In the genomic region with DNA sequence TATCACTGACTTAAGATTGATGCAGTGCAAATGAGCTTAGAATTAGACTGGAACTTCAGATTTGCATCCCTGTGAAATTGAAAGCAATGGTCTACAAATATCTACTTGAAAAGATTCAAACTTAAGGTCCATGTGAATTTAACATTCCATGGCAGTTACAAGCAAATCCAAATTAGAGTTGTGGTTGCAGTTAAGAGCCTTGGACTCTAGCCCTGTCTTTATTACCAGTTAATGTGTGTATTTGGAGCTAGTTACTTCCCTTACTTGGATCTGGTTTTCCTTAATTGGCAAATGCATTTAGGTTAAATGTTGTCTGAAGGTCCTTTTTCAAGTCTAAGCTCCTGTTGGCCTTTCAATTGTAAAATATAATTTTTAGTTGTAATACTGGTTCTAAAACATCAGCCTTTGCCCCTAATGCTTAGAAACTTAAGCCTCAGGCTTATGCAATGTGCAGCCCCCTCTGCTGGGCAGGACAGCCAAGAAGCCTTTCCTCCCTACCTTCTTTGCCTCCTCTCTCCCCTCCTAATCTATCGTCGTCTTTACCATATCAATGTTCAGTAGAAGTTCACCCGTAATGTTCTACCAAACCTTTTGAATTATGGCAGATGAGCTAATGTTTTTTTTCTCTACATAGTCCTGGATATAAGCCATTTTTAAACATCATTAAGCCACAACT, we compare ENCODE assay signal across 16 cellular contexts. TPM values are rescaled to one million over a fixed set of nuclear protein-coding genes. Genes with fewer than 3 reads are reported as not detected.
DNase-seq lines count a peak whose midpoint lies in the region; TF ChIP-seq lines count a peak whose summit lies in the region.
"Had no signal": no experiment of that assay in that cellular context is flagged by ENCODE, and none has a peak within 500 bp of the region (broad histone marks: within the 10 kb centered on the region; RNA-seq: fewer than 3 reads in every experiment).

No MANE protein-coding gene starts in this region.

- TF ChIP-seq CTCF in A673 (conservative IDR thresholded peaks at IDR 0.05; ENCODE audit: low read depth, low read length): peak; percentile 46
- TF ChIP-seq CTCF in GM12865 (IDR thresholded peaks at IDR 0.05; ENCODE audit: insufficient read depth, low read depth, low read length, missing control alignments): peak; percentile 6
- peak; percentile 24; the same call in 1 of the 2 replicates for TF ChIP-seq CTCF in SK-N-SH (IDR thresholded peaks at IDR 0.05)
- peak; percentile 11 for TF ChIP-seq CTCF in fibroblast of mammary gland (conservative IDR thresholded peaks at IDR 0.05; ENCODE audit: control insufficient read depth, insufficient read depth, low read depth, low read length)
- TF ChIP-seq CTCF in vagina (IDR thresholded peaks at IDR 0.05): no peak

- 84% methylated on average over 3 of the region's 3 CpGs for WGBS in SK-N-SH (ENCODE audit: low lambda C conversion rate)

- H3K9me3 ChIP-seq in A673 (ENCODE audit: low read depth, low read length, poor library complexity, severe bottlenecking) (peaks cover 1% of the 10 kb centered on the region), SK-N-SH (peaks cover 14% of the 10 kb centered on the region), vagina (peaks cover 2% of the 10 kb centered on the region)
- H3K9me3 ChIP-seq: transverse colon had no signal

- no peaks in the 10 kb centered on the region for H3K9me2 ChIP-seq in SK-N-SH

- H3F3A ChIP-seq in SK-N-SH (replicated peaks; ENCODE audit: insufficient read depth): peaks cover 14% of the 10 kb centered on the region

- no peak overlapping the region for H3K9ac ChIP-seq in SK-N-SH

- H3K4me1 ChIP-seq in A673 (ENCODE audit: insufficient read depth, low read length, poor library complexity, severe bottlenecking): no peaks in the 10 kb centered on the region
- H3K4me1 ChIP-seq in SK-N-SH (ENCODE audit: control insufficient read depth in 1 of 2, insufficient read depth in 2 of 2, low read depth in 1 of 2, low read length in 1 of 2): peaks cover 0 to 6% of the 10 kb centered on the region in 2 experiments; a peak in 1 of 4 replicates
- H3K4me1 ChIP-seq in vagina: no peaks in the 10 kb centered on the region
- H3K4me1 ChIP-seq: transverse colon had no signal

- H3K4me3 ChIP-seq in A673 (ENCODE audit: low read depth, low read length, poor library complexity, severe bottlenecking) (no peak overlapping the region), GM12865 (ENCODE audit: low read depth, low read length) (no peak overlapping the region), SK-N-SH (ENCODE audit: low read depth in 2 of 2, low read length in 1 of 2) (no peak overlapping the region), fibroblast of mammary gland (ENCODE audit: control insufficient read depth, low read depth, low read length) (no peak overlapping the region), vagina (no peak overlapping the region)
- H3K4me3 ChIP-seq: smooth muscle cell, transverse colon had no signal

- TF ChIP-seq RAD21 in SK-N-SH (IDR thresholded peaks at IDR 0.05; ENCODE audit: low read length): no peak

- H4K20me1 ChIP-seq in SK-N-SH (ENCODE audit: insufficient read depth): no peaks in the 10 kb centered on the region

- POLR2A ChIA-PET in A673 (lab: Charles Lee; ENCODE audit: low non-redundant PET): no interaction called here
- POLR2A ChIA-PET in SK-N-SH (lab: Yijun Ruan, JAX): no interaction called here

- intact Hi-C loops in A673 (cut with micrococcal nuclease; ENCODE audit: unreplicated experiment) (no loop called here), vagina (cut with DNase I) (no loop called here)

- H3K27me3 ChIP-seq in A673 (replicated peaks; ENCODE audit: insufficient read depth, low read depth, low read length, poor library complexity): no peaks in the 10 kb centered on the region
- no peaks in the 10 kb centered on the region for H3K27me3 ChIP-seq in SK-N-SH (ENCODE audit: insufficient read depth)
- H3K27me3 ChIP-seq in vagina: no peaks in the 10 kb centered on the region
- H3K27me3 ChIP-seq: transverse colon had no signal

- DNase-seq in A673 (ENCODE audit: low spot score) (no peak), GM12865 (ENCODE audit: low read depth) (no peak), SK-N-SH (no peak), fibroblast of mammary gland (ENCODE audit: low read depth) (no peak), vagina (ENCODE audit: extremely low spot score in 2 of 2) (no peak), RPMI8226 (no peak), GDM1 (lab: John Stamatoyannopoulos, UW) (no peak)
- no peak for DNase-seq in stimulated activated CD4-positive, alpha-beta T cell treated with anti-CD3 and anti-CD28 coated beads, Interleukin-4, amount 100 ng/mL, for 4 hours
- DNase-seq: activated B cell treated with CpG ODN at 0.5 μM for 24 hours; activated T-cell treated with anti-CD3 and anti-CD28 coated beads, Interleukin-2, amount 50 U/mL, for 24 hours; C1 segment of cervical spinal cord; cerebellar nuclear complex; foreskin fibroblast; naive B cell; transverse colon had no signal

- no peak overlapping the region for H2AFZ ChIP-seq in SK-N-SH (ENCODE audit: low read depth)

- BruUV-seq in A673 (replicated peaks; lab: Mats Ljungman, UMichigan): no TSS peak

- H3K79me2 ChIP-seq in SK-N-SH (ENCODE audit: insufficient read depth): no peaks in the 10 kb centered on the region

- CTCF ChIA-PET in A673 (lab: Charles Lee) (no interaction called here), SK-N-SH (lab: Yijun Ruan, JAX) (interaction anchor here (0.7 to 1.6 kb wide), 5 partner anchors 13 to 113 kb away, joined by 3 to 6 read pairs (median 4); no protein-coding TSS in a partner anchor)

- no peak overlapping the region for H3K4me2 ChIP-seq in SK-N-SH
- H3K4me2 ChIP-seq: smooth muscle cell had no signal

- H3K36me3 ChIP-seq in A673 (ENCODE audit: insufficient read depth, low read length, poor library complexity, severe bottlenecking): peaks cover 60% of the 10 kb centered on the region
- H3K36me3 ChIP-seq in SK-N-SH (replicated peaks in 1 of 2; ENCODE audit: control insufficient read depth in 1 of 2, insufficient read depth in 2 of 2, low read length in 1 of 2): peaks cover 92 to 100% of the 10 kb centered on the region in 2 experiments
- peaks cover 3 to 73% of the 10 kb centered on the region in 2 donors for H3K36me3 ChIP-seq in vagina

- TF ChIP-seq EP300 in SK-N-SH (IDR thresholded peaks at IDR 0.05; ENCODE audit: borderline replicate concordance in 1 of 2, low read depth in 1 of 2, low read length in 1 of 2): no peak

- no peak for TF ChIP-seq POLR2A in vagina (IDR thresholded peaks at IDR 0.05)

- H3K27ac ChIP-seq in A673 (ENCODE audit: low read depth, low read length, poor library complexity, severe bottlenecking) (no peak overlapping the region), SK-N-SH (ENCODE audit: low read depth in 2 of 2, low read length in 1 of 2) (peak overlapping the region in 1 of 2 experiments; percentile 73; a peak in 2 of 4 replicates), vagina (no peak overlapping the region)
- H3K27ac ChIP-seq: transverse colon had no signal

TF ChIP-seq in SK-N-SH, 30 proteins besides CTCF, POLR2A, EP300 and RAD21:
- no peak for TF ChIP-seq SIN3A (IDR thresholded peaks at IDR 0.05; ENCODE audit: borderline replicate concordance, low read depth, low read length)
- no peak for TF ChIP-seq SMC3 (IDR thresholded peaks at IDR 0.05; ENCODE audit: low read depth, low read length)
- TF ChIP-seq, protein P1, sequence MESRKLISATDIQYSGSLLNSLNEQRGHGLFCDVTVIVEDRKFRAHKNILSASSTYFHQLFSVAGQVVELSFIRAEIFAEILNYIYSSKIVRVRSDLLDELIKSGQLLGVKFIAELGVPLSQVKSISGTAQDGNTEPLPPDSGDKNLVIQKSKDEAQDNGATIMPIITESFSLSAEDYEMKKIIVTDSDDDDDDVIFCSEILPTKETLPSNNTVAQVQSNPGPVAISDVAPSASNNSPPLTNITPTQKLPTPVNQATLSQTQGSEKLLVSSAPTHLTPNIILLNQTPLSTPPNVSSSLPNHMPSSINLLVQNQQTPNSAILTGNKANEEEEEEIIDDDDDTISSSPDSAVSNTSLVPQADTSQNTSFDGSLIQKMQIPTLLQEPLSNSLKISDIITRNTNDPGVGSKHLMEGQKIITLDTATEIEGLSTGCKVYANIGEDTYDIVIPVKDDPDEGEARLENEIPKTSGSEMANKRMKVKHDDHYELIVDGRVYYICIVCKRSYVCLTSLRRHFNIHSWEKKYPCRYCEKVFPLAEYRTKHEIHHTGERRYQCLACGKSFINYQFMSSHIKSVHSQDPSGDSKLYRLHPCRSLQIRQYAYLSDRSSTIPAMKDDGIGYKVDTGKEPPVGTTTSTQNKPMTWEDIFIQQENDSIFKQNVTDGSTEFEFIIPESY (IDR thresholded peaks at IDR 0.05; ENCODE audit: borderline replicate concordance, low read depth): no peak
- TF ChIP-seq FOSL2 (IDR thresholded peaks at IDR 0.05; ENCODE audit: borderline replicate concordance, low read depth): no peak
- TF ChIP-seq NFIC (IDR thresholded peaks at IDR 0.05; ENCODE audit: borderline replicate concordance): no peak
TF ChIP-seq in SK-N-SH: peak in this region for 0.

RNA-seq across cellular contexts. Expression of a gene that starts 59.5 kb away (rescaled TPM):
- total RNA-seq in A673 (2021) (11.1 and 11.5 TPM in 2 replicates), vagina (15.5 TPM)
- 5.9 and 6.4 TPM in 2 replicates for polyA plus RNA-seq in SK-N-SH (2012; rRNA removed)
- 7.3 and 7.9 TPM in 2 replicates for polyA plus RNA-seq in SK-N-SH (2012; cell fraction: cytosol; rRNA removed)
- polyA plus RNA-seq in SK-N-SH (2012; cell fraction: nucleus; rRNA removed): 5.6 and 6.4 TPM in 2 replicates

Comparison
In these comparisons a context has a peak if more than half of its experiments do, and no peak if none do; other contexts are left out.
1. CTCF ChIP-seq: peak in A673 (single experiment), GM12865 (single experiment), SK-N-SH (single experiment) and fibroblast of mammary gland (single experiment); none in vagina (0 of 3).